18 cellular contexts compared by ENCODE assay signal in the genomic region with DNA sequence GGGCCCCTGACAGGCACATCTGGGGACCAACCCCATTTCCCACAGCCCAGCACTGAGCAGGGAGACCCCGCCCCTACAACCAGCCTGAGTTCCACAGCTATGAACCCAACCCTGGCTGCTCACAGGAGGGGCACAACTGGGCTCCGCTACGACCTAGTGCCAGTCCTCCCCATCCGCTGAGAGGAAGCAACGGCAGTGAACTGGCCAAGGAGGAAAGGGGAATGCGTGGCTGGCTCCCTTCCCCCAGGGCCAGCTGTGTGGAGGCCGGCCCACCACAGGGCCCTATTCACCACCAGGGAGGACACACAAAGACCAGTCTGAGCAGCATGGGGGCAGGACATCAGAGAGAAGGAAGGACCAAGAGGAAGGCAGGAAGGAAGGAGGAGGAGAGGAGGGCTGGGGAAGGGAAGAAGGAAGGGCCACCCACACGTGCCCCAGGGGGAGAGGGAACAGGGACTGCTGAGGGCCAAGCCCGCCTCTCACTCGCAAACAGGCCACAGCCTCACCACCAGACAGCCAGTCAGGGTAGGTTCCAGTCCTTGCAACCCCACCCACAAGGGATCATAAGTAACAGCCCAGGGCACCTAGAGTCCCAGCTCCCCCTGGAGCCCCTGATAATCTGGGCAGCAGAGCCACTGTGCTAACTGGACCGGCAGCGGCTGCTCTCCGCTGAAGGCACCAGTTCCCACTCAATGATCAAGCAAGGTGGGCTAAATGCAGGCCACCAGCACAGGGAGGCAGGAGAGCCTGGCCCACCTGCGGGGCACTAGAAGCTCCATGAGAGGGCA. TPM values are rescaled to one million over a fixed set of nuclear protein-coding genes. Genes with fewer than 3 reads are reported as not detected.
DNase-seq lines count a peak whose midpoint lies in the region; ATAC-seq and TF ChIP-seq lines count a peak whose summit lies in the region.
"Had no signal": no experiment of that assay in that cellular context is flagged by ENCODE, and none has a peak within 500 bp of the region (broad histone marks: within the 10 kb centered on the region; RNA-seq: fewer than 3 reads in every experiment).

No MANE protein-coding gene starts in this region.

- no peaks in the 10 kb centered on the region for H4K20me1 ChIP-seq in neural progenitor cell (ENCODE audit: low read depth)

- DNase-seq in COLO829 (ENCODE audit: low spot score) (peak; percentile 86), chondrocyte (ENCODE audit: low spot score) (no peak), neural progenitor cell (ENCODE audit: low spot score) (no peak), ascending aorta (ENCODE audit: low spot score in 2 of 2) (no peak), left lung (no peak)
- no peak for DNase-seq in activated naive CD4-positive, alpha-beta T cell treated with anti-CD3 and anti-CD28 coated beads, Interleukin-2, amount 10 ng/mL, durations not matched to agents 7 days and 5 days
- DNase-seq: activated CD4-positive, alpha-beta T cell treated with anti-CD3 and anti-CD28 coated beads for 36 hours; activated CD8-positive, alpha-beta memory T cell treated with anti-CD3 and anti-CD28 coated beads, Interleukin-2, amount 50 U/mL, for 4 hours; activated naive CD4-positive, alpha-beta T cell; GDM1; NCI-H1694; NCI-H510A treated with DMSO at 0.1 percent for 48 hours had no signal

- H3K79me2 ChIP-seq in neural progenitor cell (ENCODE audit: low read depth) = no peaks in the 10 kb centered on the region

- no peak overlapping the region for H2AFZ ChIP-seq in neural progenitor cell (replicated peaks)

- H3K36me3 Mint-ChIP-seq in chondrocyte (ENCODE audit: low read depth) (peaks cover 46% of the 10 kb centered on the region), neural progenitor cell (peaks cover 18% of the 10 kb centered on the region)
- H3K36me3 Mint-ChIP-seq in activated naive CD4-positive, alpha-beta T cell treated with anti-CD3 and anti-CD28 coated beads, Interleukin-2, amount 10 ng/mL, durations not matched to agents 7 days and 5 days = peaks cover 61% of the 10 kb centered on the region

- H3K4me3 ChIP-seq in neural progenitor cell = no peak overlapping the region
- no peak overlapping the region for H3K4me3 ChIP-seq in ascending aorta
- H3K4me3 ChIP-seq in left lung = no peak overlapping the region

- no peak for ATAC-seq in left lung
- ATAC-seq: activated CD4-positive, alpha-beta T cell treated with anti-CD3 and anti-CD28 coated beads for 36 hours; left lobe of liver had no signal

- no peak overlapping the region for H3K4me3 Mint-ChIP-seq in chondrocyte (ENCODE audit: unreplicated experiment)
- H3K4me3 Mint-ChIP-seq in neural progenitor cell = no peak overlapping the region
- H3K4me3 Mint-ChIP-seq in activated naive CD4-positive, alpha-beta T cell treated with anti-CD3 and anti-CD28 coated beads, Interleukin-2, amount 10 ng/mL, durations not matched to agents 7 days and 5 days = no peak overlapping the region
- H3K4me3 Mint-ChIP-seq: activated CD4-positive, alpha-beta T cell treated with anti-CD3 and anti-CD28 coated beads for 36 hours; brain had no signal

- peaks cover 5% of the 10 kb centered on the region for H3F3A ChIP-seq in neural progenitor cell (ENCODE audit: low read depth)

- intact Hi-C loops in ascending aorta (cut with DNase I) (no loop called here), left lung (cut with DNase I) (no loop called here)

- H3K4me2 ChIP-seq in neural progenitor cell = peak overlapping the region; percentile 10

- H3K4me1 ChIP-seq in neural progenitor cell = no peaks in the 10 kb centered on the region
- no peaks in the 10 kb centered on the region for H3K4me1 ChIP-seq in ascending aorta
- H3K4me1 ChIP-seq in left lung = no peaks in the 10 kb centered on the region

- H3K27ac Mint-ChIP-seq in chondrocyte (ENCODE audit: unreplicated experiment) (peak overlapping the region; percentile 54), neural progenitor cell (no peak overlapping the region)
- no peak overlapping the region for H3K27ac Mint-ChIP-seq in activated naive CD4-positive, alpha-beta T cell treated with anti-CD3 and anti-CD28 coated beads, Interleukin-2, amount 10 ng/mL, durations not matched to agents 7 days and 5 days
- H3K27ac Mint-ChIP-seq: activated CD4-positive, alpha-beta T cell treated with anti-CD3 and anti-CD28 coated beads for 36 hours had no signal

- H3K9me3 Mint-ChIP-seq in chondrocyte (ENCODE audit: low read depth) = no peaks in the 10 kb centered on the region
- H3K9me3 Mint-ChIP-seq in neural progenitor cell = no peaks in the 10 kb centered on the region
- no peaks in the 10 kb centered on the region for H3K9me3 Mint-ChIP-seq in activated naive CD4-positive, alpha-beta T cell treated with anti-CD3 and anti-CD28 coated beads, Interleukin-2, amount 10 ng/mL, durations not matched to agents 7 days and 5 days
- H3K9me3 Mint-ChIP-seq: brain had no signal

- H3K9ac ChIP-seq in neural progenitor cell = no peak overlapping the region

- peaks cover 11% of the 10 kb centered on the region for H3K4me1 Mint-ChIP-seq in chondrocyte (ENCODE audit: low read depth)
- no peaks in the 10 kb centered on the region for H3K4me1 Mint-ChIP-seq in neural progenitor cell
- no peaks in the 10 kb centered on the region for H3K4me1 Mint-ChIP-seq in activated naive CD4-positive, alpha-beta T cell treated with anti-CD3 and anti-CD28 coated beads, Interleukin-2, amount 10 ng/mL, durations not matched to agents 7 days and 5 days
- H3K4me1 Mint-ChIP-seq: brain had no signal

- CTCF ChIA-PET in activated naive CD4-positive, alpha-beta T cell treated with anti-CD3 and anti-CD28 coated beads, Interleukin-2, amount 10 ng/mL, durations not matched to agents 7 days and 5 days (lab: Charles Lee) = no interaction called here

- no peaks in the 10 kb centered on the region for H3K9me3 ChIP-seq in neural progenitor cell (ENCODE audit: low read depth)
- no peaks in the 10 kb centered on the region for H3K9me3 ChIP-seq in ascending aorta
- H3K9me3 ChIP-seq in left lung = no peaks in the 10 kb centered on the region

- H3K27me3 ChIP-seq in neural progenitor cell (no peaks in the 10 kb centered on the region), ascending aorta (no peaks in the 10 kb centered on the region), left lung (no peaks in the 10 kb centered on the region)

- H3K27ac ChIP-seq in neural progenitor cell (peak overlapping the region; percentile 41), ascending aorta (no peak overlapping the region), left lung (no peak overlapping the region)

- TF ChIP-seq CTCF in chondrocyte (IDR thresholded peaks at IDR 0.05) (no peak), neural progenitor cell (IDR thresholded peaks at IDR 0.05) (no peak), ascending aorta (IDR thresholded peaks at IDR 0.05) (no peak), left lung (IDR thresholded peaks at IDR 0.05) (no peak)

- H3K27me3 Mint-ChIP-seq in chondrocyte (ENCODE audit: low read depth) (no peaks in the 10 kb centered on the region), neural progenitor cell (ENCODE audit: insufficient read depth, low read depth) (peaks cover 4% of the 10 kb centered on the region)
- no peaks in the 10 kb centered on the region for H3K27me3 Mint-ChIP-seq in activated naive CD4-positive, alpha-beta T cell treated with anti-CD3 and anti-CD28 coated beads, Interleukin-2, amount 10 ng/mL, durations not matched to agents 7 days and 5 days
- H3K27me3 Mint-ChIP-seq: activated CD4-positive, alpha-beta T cell treated with anti-CD3 and anti-CD28 coated beads for 36 hours had no signal

- no peaks in the 10 kb centered on the region for H3K36me3 ChIP-seq in neural progenitor cell
- H3K36me3 ChIP-seq in ascending aorta = peaks cover 99 to 100% of the 10 kb centered on the region in 2 donors
- peaks cover 5 to 100% of the 10 kb centered on the region in 2 donors for H3K36me3 ChIP-seq in left lung

RNA-seq across cellular contexts. Expression of gene GAL3ST1, which starts 8.5 kb away (rescaled TPM):
- total RNA-seq in chondrocyte (0.82 to 3.9 TPM (median 2.8 TPM) in 3 replicates), neural progenitor cell (ENCODE audit: low replicate concordance) (4.3 and 10.1 TPM in 2 replicates), ascending aorta (not detected), left lung (1 to 10 TPM; 1.8 to 4.6 TPM)
- total RNA-seq: activated CD4-positive, alpha-beta T cell treated with anti-CD3 and anti-CD28 coated beads for 36 hours; H4; M059J; myocyte; T-helper 2 cell treated with Interferon-gamma antibody and Interleukin-4, amounts not matched to agents 100 ng/mL and 5 ng/mL, for 36 hours had no signal

RNA-seq across cellular contexts. Expression of gene PES1, which starts 8.7 kb away (rescaled TPM):
- total RNA-seq in chondrocyte = 53.6 to 61.7 TPM (median 56.4 TPM) in 3 replicates
- 30.2 and 54.4 TPM in 2 replicates for total RNA-seq in neural progenitor cell (ENCODE audit: low replicate concordance)
- total RNA-seq in ascending aorta = 24.7 TPM
- 10 to 100 TPM; 45.2 to 67.7 TPM for total RNA-seq in left lung

RNA-seq across cellular contexts. Expression of gene TCN2, which starts 24.0 kb away (rescaled TPM):
- 10.4 to 14.9 TPM (median 11.5 TPM) in 3 replicates for total RNA-seq in chondrocyte
- total RNA-seq in neural progenitor cell (ENCODE audit: low replicate concordance) = 33.9 and 66.5 TPM in 2 replicates
- total RNA-seq in ascending aorta = 56.8 TPM
- total RNA-seq in left lung = 10 to 100 TPM; 48.0 to 57.6 TPM

RNA-seq across cellular contexts. Expression of gene SEC14L6, which starts 36.4 kb away (rescaled TPM):
- 0.77 to 2.0 TPM (median 1.2 TPM) in 3 replicates for total RNA-seq in chondrocyte
- 2.4 and 2.7 TPM in 2 replicates for total RNA-seq in neural progenitor cell (ENCODE audit: low replicate concordance)
- total RNA-seq in ascending aorta = not detected
- total RNA-seq in left lung = 1 to 10 TPM; 4.0 to 9.1 TPM
- total RNA-seq: activated CD4-positive, alpha-beta T cell treated with anti-CD3 and anti-CD28 coated beads for 36 hours; H4; M059J; myocyte; T-helper 2 cell treated with Interferon-gamma antibody and Interleukin-4, amounts not matched to agents 100 ng/mL and 5 ng/mL, for 36 hours had no signal

RNA-seq across cellular contexts. Expression of gene SLC35E4, which starts 52.6 kb away (rescaled TPM):
- 5.3 to 7.9 TPM (median 7.6 TPM) in 3 replicates for total RNA-seq in chondrocyte
- 0.36 and 4.8 TPM in 2 replicates for total RNA-seq in neural progenitor cell (ENCODE audit: low replicate concordance)
- 38.1 TPM for total RNA-seq in ascending aorta
- 1 to 10 TPM; 3.1 to 3.8 TPM for total RNA-seq in left lung
